31 cellular contexts compared by ENCODE assay signal in the genomic region with DNA sequence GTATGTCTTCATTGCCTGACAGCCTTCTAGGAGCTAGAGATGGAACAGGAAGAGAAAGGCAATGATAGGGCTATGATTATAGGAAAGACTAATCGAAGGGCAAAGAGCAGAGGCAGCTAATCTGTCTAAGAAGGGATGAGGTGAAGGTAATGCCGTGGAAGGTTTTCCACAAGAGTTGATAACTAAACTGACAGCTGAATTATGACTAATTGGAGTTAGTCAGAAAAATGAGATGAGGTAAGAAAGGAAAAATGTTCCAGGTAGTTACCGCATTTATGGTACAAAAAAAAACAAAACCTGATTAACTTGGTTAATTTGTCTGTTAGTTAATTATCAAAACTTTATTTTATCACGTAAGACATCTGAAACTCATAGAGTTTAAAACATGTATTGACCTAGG.
"Had no signal": no experiment of that assay in that cellular context is flagged by ENCODE, and none has a peak within 500 bp of the region (broad histone marks: within the 10 kb centered on the region; RNA-seq: fewer than 3 reads in every experiment).

No MANE protein-coding gene starts in this region.

- H3K4me3 ChIP-seq: K562, MG63, SJSA1 had no signal

- ATAC-seq: activated CD4-positive, alpha-beta T cell treated with anti-CD3 and anti-CD28 coated beads for 36 hours; activated CD8-positive, alpha-beta memory T cell treated with anti-CD3 and anti-CD28 coated beads, Interleukin-2, amount 10 ng/mL, durations not matched to agents 7 days and 5 days; activated naive CD8-positive, alpha-beta T cell treated with anti-CD3 and anti-CD28 coated beads, Interleukin-2, amount 50 U/mL, for 24 hours; K562 had no signal

- H3K36me3 Mint-ChIP-seq: activated CD8-positive, alpha-beta memory T cell treated with anti-CD3 and anti-CD28 coated beads, Interleukin-2, amount 10 ng/mL, durations not matched to agents 7 days and 5 days; activated naive CD4-positive, alpha-beta T cell treated with anti-CD3 and anti-CD28 coated beads, Interleukin-2, amount 10 ng/mL, durations not matched to agents 7 days and 5 days; activated naive CD8-positive, alpha-beta T cell; brain had no signal

- H3K4me1 Mint-ChIP-seq: activated CD4-positive, alpha-beta memory T cell treated with anti-CD3 and anti-CD28 coated beads, Interleukin-2, amount 10 ng/mL, durations not matched to agents 7 days and 5 days; activated CD8-positive, alpha-beta memory T cell treated with anti-CD3 and anti-CD28 coated beads, Interleukin-2, amount 10 ng/mL, durations not matched to agents 7 days and 5 days; activated naive CD8-positive, alpha-beta T cell treated with anti-CD3 and anti-CD28 coated beads, Interleukin-2, amount 50 U/mL, for 24 hours had no signal

- H3K36me3 ChIP-seq: MG63, SJSA1 had no signal

- FAIRE-seq: K562, RCC 7860, TTC549 had no signal

- H3K4me1 ChIP-seq: SJSA1 had no signal

- H3K9me3 Mint-ChIP-seq: activated naive CD4-positive, alpha-beta T cell treated with anti-CD3 and anti-CD28 coated beads, Interleukin-2, amount 10 ng/mL, durations not matched to agents 7 days and 5 days; activated naive CD8-positive, alpha-beta T cell treated with anti-CD3 and anti-CD28 coated beads, Interleukin-2, amount 50 U/mL, for 24 hours; brain; T-helper 1 cell treated with Interleukin-12 subunit alpha and Interleukin-12 subunit beta and Interleukin-4 antibody, amounts not matched to agents 30 μg/mL and 1 μg/mL, for 36 hours; T-helper 2 cell treated with Interferon-gamma antibody and Interleukin-4, amounts not matched to agents 5 μg/mL and 100 μg/mL, for 36 hours had no signal

- H3K4me3 Mint-ChIP-seq: activated CD4-positive, alpha-beta memory T cell treated with anti-CD3 and anti-CD28 coated beads, Interleukin-2, amount 10 ng/mL, durations not matched to agents 7 days and 5 days; activated CD4-positive, alpha-beta T cell treated with anti-CD3 and anti-CD28 coated beads for 36 hours; activated CD8-positive, alpha-beta memory T cell treated with anti-CD3 and anti-CD28 coated beads, Interleukin-2, amount 10 ng/mL, durations not matched to agents 7 days and 5 days; activated naive CD4-positive, alpha-beta T cell treated with anti-CD3 and anti-CD28 coated beads, Interleukin-2, amount 10 ng/mL, durations not matched to agents 7 days and 5 days; activated naive CD8-positive, alpha-beta T cell; activated naive CD8-positive, alpha-beta T cell treated with anti-CD3 and anti-CD28 coated beads, Interleukin-2, amount 50 U/mL, for 24 hours; brain; T-helper 1 cell treated with Interleukin-12 subunit alpha and Interleukin-12 subunit beta and Interleukin-4 antibody, amounts not matched to agents 30 μg/mL and 1 μg/mL, for 36 hours; T-helper 2 cell treated with Interferon-gamma antibody and Interleukin-4, amounts not matched to agents 5 μg/mL and 100 μg/mL, for 36 hours had no signal

- H3K27ac ChIP-seq: SJSA1 had no signal

- H3K27me3 Mint-ChIP-seq: activated CD4-positive, alpha-beta memory T cell treated with anti-CD3 and anti-CD28 coated beads, Interleukin-2, amount 10 ng/mL, durations not matched to agents 7 days and 5 days; activated CD4-positive, alpha-beta T cell treated with anti-CD3 and anti-CD28 coated beads for 36 hours; activated CD8-positive, alpha-beta memory T cell treated with anti-CD3 and anti-CD28 coated beads, Interleukin-2, amount 10 ng/mL, durations not matched to agents 7 days and 5 days; activated naive CD4-positive, alpha-beta T cell treated with anti-CD3 and anti-CD28 coated beads, Interleukin-2, amount 10 ng/mL, durations not matched to agents 7 days and 5 days; activated naive CD8-positive, alpha-beta T cell; activated naive CD8-positive, alpha-beta T cell treated with anti-CD3 and anti-CD28 coated beads, Interleukin-2, amount 50 U/mL, for 24 hours; brain had no signal

- H3K27ac Mint-ChIP-seq: activated CD4-positive, alpha-beta memory T cell treated with anti-CD3 and anti-CD28 coated beads, Interleukin-2, amount 10 ng/mL, durations not matched to agents 7 days and 5 days; activated CD4-positive, alpha-beta T cell treated with anti-CD3 and anti-CD28 coated beads for 36 hours; activated CD8-positive, alpha-beta memory T cell treated with anti-CD3 and anti-CD28 coated beads, Interleukin-2, amount 10 ng/mL, durations not matched to agents 7 days and 5 days; activated naive CD4-positive, alpha-beta T cell treated with anti-CD3 and anti-CD28 coated beads, Interleukin-2, amount 10 ng/mL, durations not matched to agents 7 days and 5 days; activated naive CD8-positive, alpha-beta T cell; activated naive CD8-positive, alpha-beta T cell treated with anti-CD3 and anti-CD28 coated beads, Interleukin-2, amount 50 U/mL, for 24 hours; brain; T-helper 1 cell treated with Interleukin-12 subunit alpha and Interleukin-12 subunit beta and Interleukin-4 antibody, amounts not matched to agents 30 μg/mL and 1 μg/mL, for 36 hours; T-helper 2 cell treated with Interferon-gamma antibody and Interleukin-4, amounts not matched to agents 5 μg/mL and 100 μg/mL, for 36 hours had no signal

- H3K27me3 ChIP-seq: MG63, SJSA1 had no signal

- DNase-seq: activated CD4-positive, alpha-beta memory T cell treated with anti-CD3 and anti-CD28 coated beads, Interleukin-2, amount 10 ng/mL, durations not matched to agents 7 days and 5 days; activated CD4-positive, alpha-beta T cell treated with anti-CD3 and anti-CD28 coated beads for 36 hours; activated CD4-positive, alpha-beta T cell treated with anti-CD3 and anti-CD28 coated beads, Interleukin-2, amount 50 U/mL, for 1 hour; activated CD8-positive, alpha-beta memory T cell treated with anti-CD3 and anti-CD28 coated beads for 24 hours; activated CD8-positive, alpha-beta memory T cell treated with anti-CD3 and anti-CD28 coated beads, Interleukin-2, amount 10 ng/mL, durations not matched to agents 7 days and 5 days; activated CD8-positive, alpha-beta memory T cell treated with anti-CD3 and anti-CD28 coated beads, Interleukin-2, amount 50 U/mL, for 48 hours; activated effector memory CD4-positive, alpha-beta T cell treated with Interleukin-2 at 50 U/mL for 16 hours; activated naive CD4-positive, alpha-beta T cell treated with anti-CD3 and anti-CD28 coated beads, Interleukin-2, amount 10 ng/mL, durations not matched to agents 7 days and 5 days; activated naive CD8-positive, alpha-beta T cell treated with anti-CD3 and anti-CD28 coated beads, Interleukin-2, amount 50 U/mL, for 24 hours; activated T-cell treated with anti-CD3 and anti-CD28 coated beads, Interleukin-2, amount 50 U/mL, for 48 hours; anterior cingulate cortex; central memory CD4-positive, alpha-beta T cell; MG63; NCI-H1048; NCI-H1105 treated with DMSO at 0.1 percent for 48 hours; NCI-H1436; NCI-H1694; NCI-H2029; NCI-H2171; NCI-H345; NCI-H524 treated with DMSO at 0.1 percent for 48 hours; SHP77; SK-N-SH had no signal

- H3K9me3 ChIP-seq: MG63, SJSA1, SK-N-SH had no signal
